Comparison of ENCODE assay signal across 1 cellular context in the genomic region with DNA sequence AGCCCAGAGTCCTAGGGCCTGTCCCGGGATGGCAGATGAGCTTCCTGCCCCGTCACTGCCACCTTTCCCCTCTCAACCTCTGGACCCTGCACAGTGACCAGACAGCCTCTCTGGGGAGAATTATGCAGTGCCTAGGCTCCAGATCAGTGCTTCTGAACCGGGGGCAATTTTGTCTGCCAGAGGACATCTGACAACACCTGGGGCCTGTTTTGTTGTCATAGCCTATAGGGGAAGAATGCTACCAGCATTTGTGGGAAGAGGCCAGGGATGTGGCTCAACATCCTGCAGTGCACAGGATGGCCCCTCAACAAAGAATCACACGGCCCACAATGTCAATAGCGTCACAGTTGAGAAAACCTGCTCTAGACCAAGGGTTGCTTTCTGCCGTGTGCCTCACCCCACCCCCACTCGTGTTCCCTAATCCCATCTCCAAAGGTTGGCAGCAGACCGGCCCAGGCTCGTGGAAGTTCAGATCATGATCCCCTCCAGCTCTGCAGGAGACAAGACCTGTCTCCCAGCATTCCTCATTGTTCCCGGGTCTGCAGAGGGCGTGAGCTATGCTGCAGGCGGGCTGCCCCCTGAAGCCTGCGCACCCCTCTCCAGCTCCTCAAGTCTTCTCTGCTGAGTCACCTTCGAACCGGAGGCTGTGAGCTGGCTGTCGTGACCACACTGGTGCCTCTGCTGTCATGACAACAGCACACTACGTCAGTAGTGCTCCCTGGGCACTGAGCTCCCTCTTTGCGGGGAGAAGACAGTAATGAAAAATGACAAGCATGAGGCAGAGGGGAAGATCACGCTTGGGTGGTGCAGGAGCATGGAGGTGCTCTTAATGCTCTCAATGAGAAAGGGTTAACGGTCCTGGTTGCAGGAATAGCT.
TF ChIP-seq lines count a peak whose summit lies in the region.

No MANE protein-coding gene starts in this region.

TF ChIP-seq in HEK293, 187 proteins besides CTCF, POLR2A, EP300 and RAD21 (continued from another document and continues in another):
- peak; percentile 72 for TF ChIP-seq FEZF1 (tag by site-specific recombination; IDR thresholded peaks at IDR 0.05)
- peak; percentile 60; the same call in 1 of the 2 replicates for TF ChIP-seq ZNF24 (tag by site-specific recombination; IDR thresholded peaks at IDR 0.05)
- TF ChIP-seq ZIC2 (tag by site-specific recombination; IDR thresholded peaks at IDR 0.05), result peak; percentile 73
- TF ChIP-seq, protein P1, sequence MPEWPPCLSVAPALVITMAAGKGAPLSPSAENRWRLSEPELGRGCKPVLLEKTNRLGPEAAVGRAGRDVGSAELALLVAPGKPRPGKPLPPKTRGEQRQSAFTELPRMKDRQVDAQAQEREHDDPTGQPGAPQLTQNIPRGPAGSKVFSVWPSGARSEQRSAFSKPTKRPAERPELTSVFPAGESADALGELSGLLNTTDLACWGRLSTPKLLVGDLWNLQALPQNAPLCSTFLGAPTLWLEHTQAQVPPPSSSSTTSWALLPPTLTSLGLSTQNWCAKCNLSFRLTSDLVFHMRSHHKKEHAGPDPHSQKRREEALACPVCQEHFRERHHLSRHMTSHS (tag by site-specific recombination; IDR thresholded peaks at IDR 0.05), result no peak
- TF ChIP-seq HOXC10 (CRISPR knock-in tag; IDR thresholded peaks at IDR 0.05), result no peak
- no peak for TF ChIP-seq GLI2 (tag by site-specific recombination; IDR thresholded peaks at IDR 0.05; ENCODE audit: borderline replicate concordance, low read depth)
- TF ChIP-seq GLIS1 (tag by site-specific recombination; IDR thresholded peaks at IDR 0.05), result peak; percentile 96
- no peak for TF ChIP-seq ZNF146 (tag by site-specific recombination; IDR thresholded peaks at IDR 0.05)
- no peak for TF ChIP-seq ZNF274 (IDR thresholded peaks at IDR 0.05; ENCODE audit: low read length)
- no peak for TF ChIP-seq ZNF274 (tag by site-specific recombination; IDR thresholded peaks at IDR 0.05; ENCODE audit: borderline replicate concordance)
- TF ChIP-seq ZNF558 (tag by site-specific recombination; IDR thresholded peaks at IDR 0.05), result no peak
- no peak for TF ChIP-seq ZNF610 (tag by site-specific recombination; IDR thresholded peaks at IDR 0.05; ENCODE audit: borderline replicate concordance)
- TF ChIP-seq, protein P2, sequence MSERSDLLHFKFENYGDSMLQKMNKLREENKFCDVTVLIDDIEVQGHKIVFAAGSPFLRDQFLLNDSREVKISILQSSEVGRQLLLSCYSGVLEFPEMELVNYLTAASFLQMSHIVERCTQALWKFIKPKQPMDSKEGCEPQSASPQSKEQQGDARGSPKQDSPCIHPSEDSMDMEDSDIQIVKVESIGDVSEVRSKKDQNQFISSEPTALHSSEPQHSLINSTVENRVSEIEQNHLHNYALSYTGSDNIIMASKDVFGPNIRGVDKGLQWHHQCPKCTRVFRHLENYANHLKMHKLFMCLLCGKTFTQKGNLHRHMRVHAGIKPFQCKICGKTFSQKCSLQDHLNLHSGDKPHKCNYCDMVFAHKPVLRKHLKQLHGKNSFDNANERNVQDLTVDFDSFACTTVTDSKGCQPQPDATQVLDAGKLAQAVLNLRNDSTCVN (tag by site-specific recombination; optimal IDR thresholded peaks at IDR 0.05), result peak; percentile 27
- no peak for TF ChIP-seq OVOL3 (tag by site-specific recombination; IDR thresholded peaks at IDR 0.05)
- no peak for TF ChIP-seq ZNF184 (tag by site-specific recombination; IDR thresholded peaks at IDR 0.05)
- TF ChIP-seq ZSCAN16 (tag by site-specific recombination; IDR thresholded peaks at IDR 0.05), result no peak
- TF ChIP-seq, protein P3, sequence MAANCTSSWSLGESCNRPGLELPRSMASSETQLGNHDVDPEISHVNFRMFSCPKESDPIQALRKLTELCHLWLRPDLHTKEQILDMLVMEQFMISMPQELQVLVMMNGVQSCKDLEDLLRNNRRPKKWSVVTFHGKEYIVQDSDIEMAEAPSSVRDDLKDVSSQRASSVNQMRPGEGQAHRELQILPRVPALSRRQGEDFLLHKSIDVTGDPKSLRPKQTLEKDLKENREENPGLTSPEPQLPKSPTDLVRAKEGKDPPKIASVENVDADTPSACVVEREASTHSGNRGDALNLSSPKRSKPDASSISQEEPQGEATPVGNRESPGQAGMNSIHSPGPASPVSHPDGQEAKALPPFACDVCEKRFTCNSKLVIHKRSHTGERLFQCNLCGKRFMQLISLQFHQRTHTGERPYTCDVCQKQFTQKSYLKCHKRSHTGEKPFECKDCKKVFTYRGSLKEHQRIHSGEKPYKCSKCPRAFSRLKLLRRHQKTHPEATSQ (tag by site-specific recombination; IDR thresholded peaks at IDR 0.05), result no peak
- TF ChIP-seq, protein P4, sequence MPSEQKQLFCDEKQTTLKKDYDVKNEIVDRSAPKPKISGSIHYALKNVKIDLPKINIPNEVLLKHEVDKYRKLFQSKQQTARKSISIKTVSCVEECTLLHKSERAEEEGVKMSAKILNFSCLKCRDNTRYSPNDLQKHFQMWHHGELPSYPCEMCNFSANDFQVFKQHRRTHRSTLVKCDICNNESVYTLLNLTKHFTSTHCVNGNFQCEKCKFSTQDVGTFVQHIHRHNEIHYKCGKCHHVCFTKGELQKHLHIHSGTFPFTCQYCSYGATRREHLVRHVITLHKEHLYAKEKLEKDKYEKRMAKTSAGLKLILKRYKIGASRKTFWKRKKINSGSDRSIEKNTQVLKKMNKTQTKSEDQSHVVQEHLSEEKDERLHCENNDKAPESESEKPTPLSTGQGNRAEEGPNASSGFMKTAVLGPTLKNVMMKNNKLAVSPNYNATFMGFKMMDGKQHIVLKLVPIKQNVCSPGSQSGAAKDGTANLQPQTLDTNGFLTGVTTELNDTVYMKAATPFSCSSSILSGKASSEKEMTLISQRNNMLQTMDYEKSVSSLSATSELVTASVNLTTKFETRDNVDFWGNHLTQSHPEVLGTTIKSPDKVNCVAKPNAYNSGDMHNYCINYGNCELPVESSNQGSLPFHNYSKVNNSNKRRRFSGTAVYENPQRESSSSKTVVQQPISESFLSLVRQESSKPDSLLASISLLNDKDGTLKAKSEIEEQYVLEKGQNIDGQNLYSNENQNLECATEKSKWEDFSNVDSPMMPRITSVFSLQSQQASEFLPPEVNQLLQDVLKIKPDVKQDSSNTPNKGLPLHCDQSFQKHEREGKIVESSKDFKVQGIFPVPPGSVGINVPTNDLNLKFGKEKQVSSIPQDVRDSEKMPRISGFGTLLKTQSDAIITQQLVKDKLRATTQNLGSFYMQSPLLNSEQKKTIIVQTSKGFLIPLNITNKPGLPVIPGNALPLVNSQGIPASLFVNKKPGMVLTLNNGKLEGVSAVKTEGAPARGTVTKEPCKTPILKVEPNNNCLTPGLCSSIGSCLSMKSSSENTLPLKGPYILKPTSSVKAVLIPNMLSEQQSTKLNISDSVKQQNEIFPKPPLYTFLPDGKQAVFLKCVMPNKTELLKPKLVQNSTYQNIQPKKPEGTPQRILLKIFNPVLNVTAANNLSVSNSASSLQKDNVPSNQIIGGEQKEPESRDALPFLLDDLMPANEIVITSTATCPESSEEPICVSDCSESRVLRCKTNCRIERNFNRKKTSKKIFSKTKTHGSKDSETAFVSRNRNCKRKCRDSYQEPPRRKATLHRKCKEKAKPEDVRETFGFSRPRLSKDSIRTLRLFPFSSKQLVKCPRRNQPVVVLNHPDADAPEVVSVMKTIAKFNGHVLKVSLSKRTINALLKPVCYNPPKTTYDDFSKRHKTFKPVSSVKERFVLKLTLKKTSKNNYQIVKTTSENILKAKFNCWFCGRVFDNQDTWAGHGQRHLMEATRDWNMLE (tag by site-specific recombination; conservative IDR thresholded peaks at IDR 0.05; ENCODE audit: low read depth), result no peak
- TF ChIP-seq ZNF211 (tag by site-specific recombination; IDR thresholded peaks at IDR 0.05; ENCODE audit: low read depth), result no peak
- TF ChIP-seq ZNF311 (tag by site-specific recombination; IDR thresholded peaks at IDR 0.05; ENCODE audit: borderline replicate concordance), result no peak
- peak; percentile 95 for TF ChIP-seq GLIS2 (tag by site-specific recombination; IDR thresholded peaks at IDR 0.05)
- peak; percentile 81 for TF ChIP-seq ZEB2 (tag by site-specific recombination; IDR thresholded peaks at IDR 0.05)
- no peak for TF ChIP-seq ZNF555 (tag by site-specific recombination; conservative IDR thresholded peaks at IDR 0.05)
- no peak for TF ChIP-seq ZNF785 (tag by site-specific recombination; IDR thresholded peaks at IDR 0.05)
- peak; percentile 23; the same call in 1 of the 2 replicates for TF ChIP-seq OSR2 (tag by site-specific recombination; IDR thresholded peaks at IDR 0.05)
- TF ChIP-seq, protein P5, sequence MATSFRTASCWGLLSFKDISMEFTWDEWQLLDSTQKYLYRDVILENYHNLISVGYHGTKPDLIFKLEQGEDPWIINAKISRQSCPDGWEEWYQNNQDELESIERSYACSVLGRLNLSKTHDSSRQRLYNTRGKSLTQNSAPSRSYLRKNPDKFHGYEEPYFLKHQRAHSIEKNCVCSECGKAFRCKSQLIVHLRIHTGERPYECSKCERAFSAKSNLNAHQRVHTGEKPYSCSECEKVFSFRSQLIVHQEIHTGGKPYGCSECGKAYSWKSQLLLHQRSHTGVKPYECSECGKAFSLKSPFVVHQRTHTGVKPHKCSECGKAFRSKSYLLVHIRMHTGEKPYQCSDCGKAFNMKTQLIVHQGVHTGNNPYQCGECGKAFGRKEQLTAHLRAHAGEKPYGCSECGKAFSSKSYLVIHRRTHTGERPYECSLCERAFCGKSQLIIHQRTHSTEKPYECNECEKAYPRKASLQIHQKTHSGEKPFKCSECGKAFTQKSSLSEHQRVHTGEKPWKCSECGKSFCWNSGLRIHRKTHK (tag by site-specific recombination; IDR thresholded peaks at IDR 0.05), result no peak
- no peak for TF ChIP-seq ZNF324 (tag by site-specific recombination; IDR thresholded peaks at IDR 0.05)
- peak; percentile 79 for TF ChIP-seq ZBTB8A (tag by site-specific recombination; IDR thresholded peaks at IDR 0.05)
- peak; percentile 97 for TF ChIP-seq ZBTB20 (tag by site-specific recombination; IDR thresholded peaks at IDR 0.05)
- no peak for TF ChIP-seq ZNF658 (tag by site-specific recombination; IDR thresholded peaks at IDR 0.05)
- no peak for TF ChIP-seq ZNF596 (tag by site-specific recombination; IDR thresholded peaks at IDR 0.05)
- TF ChIP-seq, protein P6, sequence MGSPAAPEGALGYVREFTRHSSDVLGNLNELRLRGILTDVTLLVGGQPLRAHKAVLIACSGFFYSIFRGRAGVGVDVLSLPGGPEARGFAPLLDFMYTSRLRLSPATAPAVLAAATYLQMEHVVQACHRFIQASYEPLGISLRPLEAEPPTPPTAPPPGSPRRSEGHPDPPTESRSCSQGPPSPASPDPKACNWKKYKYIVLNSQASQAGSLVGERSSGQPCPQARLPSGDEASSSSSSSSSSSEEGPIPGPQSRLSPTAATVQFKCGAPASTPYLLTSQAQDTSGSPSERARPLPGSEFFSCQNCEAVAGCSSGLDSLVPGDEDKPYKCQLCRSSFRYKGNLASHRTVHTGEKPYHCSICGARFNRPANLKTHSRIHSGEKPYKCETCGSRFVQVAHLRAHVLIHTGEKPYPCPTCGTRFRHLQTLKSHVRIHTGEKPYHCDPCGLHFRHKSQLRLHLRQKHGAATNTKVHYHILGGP (tag by site-specific recombination; IDR thresholded peaks at IDR 0.05), result no peak
- TF ChIP-seq ZNF426 (tag by site-specific recombination; IDR thresholded peaks at IDR 0.05), result no peak
- TF ChIP-seq, protein P7, sequence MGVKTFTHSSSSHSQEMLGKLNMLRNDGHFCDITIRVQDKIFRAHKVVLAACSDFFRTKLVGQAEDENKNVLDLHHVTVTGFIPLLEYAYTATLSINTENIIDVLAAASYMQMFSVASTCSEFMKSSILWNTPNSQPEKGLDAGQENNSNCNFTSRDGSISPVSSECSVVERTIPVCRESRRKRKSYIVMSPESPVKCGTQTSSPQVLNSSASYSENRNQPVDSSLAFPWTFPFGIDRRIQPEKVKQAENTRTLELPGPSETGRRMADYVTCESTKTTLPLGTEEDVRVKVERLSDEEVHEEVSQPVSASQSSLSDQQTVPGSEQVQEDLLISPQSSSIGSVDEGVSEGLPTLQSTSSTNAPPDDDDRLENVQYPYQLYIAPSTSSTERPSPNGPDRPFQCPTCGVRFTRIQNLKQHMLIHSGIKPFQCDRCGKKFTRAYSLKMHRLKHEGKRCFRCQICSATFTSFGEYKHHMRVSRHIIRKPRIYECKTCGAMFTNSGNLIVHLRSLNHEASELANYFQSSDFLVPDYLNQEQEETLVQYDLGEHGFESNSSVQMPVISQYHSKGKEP (tag by site-specific recombination; IDR thresholded peaks at IDR 0.05), result no peak
- TF ChIP-seq ZNF501 (tag by site-specific recombination; IDR thresholded peaks at IDR 0.05), result no peak; the same call in 1 of the 2 replicates
- TF ChIP-seq, protein P8, sequence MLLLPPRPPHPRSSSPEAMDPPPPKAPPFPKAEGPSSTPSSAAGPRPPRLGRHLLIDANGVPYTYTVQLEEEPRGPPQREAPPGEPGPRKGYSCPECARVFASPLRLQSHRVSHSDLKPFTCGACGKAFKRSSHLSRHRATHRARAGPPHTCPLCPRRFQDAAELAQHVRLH (tag by site-specific recombination; IDR thresholded peaks at IDR 0.05), result no peak
- TF ChIP-seq ZNF366 (tag by site-specific recombination; conservative IDR thresholded peaks at IDR 0.05), result peak; percentile 77
- peak; percentile 88 for TF ChIP-seq ZNF335 (tag by site-specific recombination; conservative IDR thresholded peaks at IDR 0.05)
- TF ChIP-seq, protein P9, sequence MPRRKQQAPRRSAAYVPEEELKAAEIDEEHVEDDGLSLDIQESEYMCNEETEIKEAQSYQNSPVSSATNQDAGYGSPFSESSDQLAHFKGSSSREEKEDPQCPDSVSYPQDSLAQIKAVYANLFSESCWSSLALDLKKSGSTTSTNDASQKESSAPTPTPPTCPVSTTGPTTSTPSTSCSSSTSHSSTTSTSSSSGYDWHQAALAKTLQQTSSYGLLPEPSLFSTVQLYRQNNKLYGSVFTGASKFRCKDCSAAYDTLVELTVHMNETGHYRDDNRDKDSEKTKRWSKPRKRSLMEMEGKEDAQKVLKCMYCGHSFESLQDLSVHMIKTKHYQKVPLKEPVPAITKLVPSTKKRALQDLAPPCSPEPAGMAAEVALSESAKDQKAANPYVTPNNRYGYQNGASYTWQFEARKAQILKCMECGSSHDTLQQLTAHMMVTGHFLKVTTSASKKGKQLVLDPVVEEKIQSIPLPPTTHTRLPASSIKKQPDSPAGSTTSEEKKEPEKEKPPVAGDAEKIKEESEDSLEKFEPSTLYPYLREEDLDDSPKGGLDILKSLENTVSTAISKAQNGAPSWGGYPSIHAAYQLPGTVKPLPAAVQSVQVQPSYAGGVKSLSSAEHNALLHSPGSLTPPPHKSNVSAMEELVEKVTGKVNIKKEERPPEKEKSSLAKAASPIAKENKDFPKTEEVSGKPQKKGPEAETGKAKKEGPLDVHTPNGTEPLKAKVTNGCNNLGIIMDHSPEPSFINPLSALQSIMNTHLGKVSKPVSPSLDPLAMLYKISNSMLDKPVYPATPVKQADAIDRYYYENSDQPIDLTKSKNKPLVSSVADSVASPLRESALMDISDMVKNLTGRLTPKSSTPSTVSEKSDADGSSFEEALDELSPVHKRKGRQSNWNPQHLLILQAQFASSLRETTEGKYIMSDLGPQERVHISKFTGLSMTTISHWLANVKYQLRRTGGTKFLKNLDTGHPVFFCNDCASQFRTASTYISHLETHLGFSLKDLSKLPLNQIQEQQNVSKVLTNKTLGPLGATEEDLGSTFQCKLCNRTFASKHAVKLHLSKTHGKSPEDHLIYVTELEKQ (tag by site-specific recombination; IDR thresholded peaks at IDR 0.05; ENCODE audit: borderline replicate concordance), result peak; percentile 7; the same call in 1 of the 2 replicates
- TF ChIP-seq ZNF776 (tag by site-specific recombination; IDR thresholded peaks at IDR 0.05; ENCODE audit: borderline replicate concordance), result no peak
- no peak for TF ChIP-seq ZNF529 (tag by site-specific recombination; IDR thresholded peaks at IDR 0.05; ENCODE audit: insufficient replicate concordance)
- no peak for TF ChIP-seq ZNF202 (tag by site-specific recombination; IDR thresholded peaks at IDR 0.05; ENCODE audit: borderline replicate concordance)
- 0 out of 2 replicates have a peak, but pooled peaks have one; percentile 44 for TF ChIP-seq KLF9 (tag by site-specific recombination; IDR thresholded peaks at IDR 0.05; ENCODE audit: low read depth)
